11 cellular contexts compared by ENCODE assay signal in genomic region chr11:63761870-63762661, GRCh38. TPM values are rescaled to one million over a fixed set of nuclear protein-coding genes. Genes with fewer than 3 reads are reported as not detected.
DNase-seq lines count a peak whose midpoint lies in the region; ATAC-seq and TF ChIP-seq lines count a peak whose summit lies in the region.
"Had no signal": no experiment of that assay in that cellular context is flagged by ENCODE, and none has a peak within 500 bp of the region (broad histone marks: within the 10 kb centered on the region; RNA-seq: fewer than 3 reads in every experiment).

No MANE protein-coding gene starts in this region.

- DNase-seq in CD4-positive, CD25-positive, alpha-beta regulatory T cell = no peak
- DNase-seq in RKO (ENCODE audit: low spot score) (peak; percentile 62), head of caudate nucleus (peak in 23 of 42 donors; percentile 24 to 63 (median 45)), osteocyte (ENCODE audit: extremely low spot score, unreplicated experiment) (no peak), GM13976 (ENCODE audit: low spot score) (no peak)
- no peak for DNase-seq in activated naive CD4-positive, alpha-beta T cell (lab: John Stamatoyannopoulos, UW)
- DNase-seq: activated naive CD4-positive, alpha-beta T cell treated with anti-CD3 and anti-CD28 coated beads for 36 hours; NCI-H187 treated with DMSO at 0.1 percent for 48 hours had no signal

- H3K27me3 ChIP-seq in CD4-positive, CD25-positive, alpha-beta regulatory T cell (ENCODE audit: control insufficient read depth, insufficient read depth, low read length) = no peaks in the 10 kb centered on the region

- no peaks in the 10 kb centered on the region for H3K4me1 ChIP-seq in CD4-positive, CD25-positive, alpha-beta regulatory T cell (ENCODE audit: control insufficient read depth, insufficient read depth, low read length, poor library complexity, severe bottlenecking)

- H3K27me3 Mint-ChIP-seq in CD4-positive, CD25-positive, alpha-beta regulatory T cell = no peaks in the 10 kb centered on the region
- H3K27me3 Mint-ChIP-seq in osteocyte (ENCODE audit: unreplicated experiment) = no peaks in the 10 kb centered on the region

- ATAC-seq in CD4-positive, CD25-positive, alpha-beta regulatory T cell (ENCODE audit: low read depth in 2 of 2) = no peak
- ATAC-seq in HG02981 (IDR thresholded peaks at IDR 0.05; ENCODE audit: unreplicated experiment) (no peak), HG02970 (IDR thresholded peaks at IDR 0.05; ENCODE audit: low FRiP score, unreplicated experiment) (no peak)

- in situ Hi-C loops in GM13976 (cut with MboI; ENCODE audit: low sequenced_read_pairs, unreplicated experiment) = no loop called here

- peak overlapping the region in 2 of 3 donors; percentile 11 to 52 for H3K27ac Mint-ChIP-seq in CD4-positive, CD25-positive, alpha-beta regulatory T cell
- peak overlapping the region; percentile 42 for H3K27ac Mint-ChIP-seq in osteocyte (ENCODE audit: unreplicated experiment)
- H3K27ac Mint-ChIP-seq: activated naive CD4-positive, alpha-beta T cell treated with anti-CD3 and anti-CD28 coated beads for 36 hours had no signal

- H3K4me1 Mint-ChIP-seq in CD4-positive, CD25-positive, alpha-beta regulatory T cell = peaks cover 0 to 3% (median under 1%) of the 10 kb centered on the region in 4 donors
- H3K4me1 Mint-ChIP-seq in osteocyte (ENCODE audit: unreplicated experiment) = peaks cover 29% of the 10 kb centered on the region

- TF ChIP-seq CTCF in osteocyte (IDR thresholded peaks at IDR 0.05) (no peak), GM13976 (IDR thresholded peaks at IDR 0.05; ENCODE audit: borderline replicate concordance, control extremely low read depth, extremely low read depth, insufficient read depth, missing control alignments) (no peak)

- H3K9me3 Mint-ChIP-seq in CD4-positive, CD25-positive, alpha-beta regulatory T cell = peaks cover 0 to 2% (median 0%) of the 10 kb centered on the region in 7 donors
- H3K9me3 Mint-ChIP-seq in osteocyte (ENCODE audit: unreplicated experiment) = no peaks in the 10 kb centered on the region
- H3K9me3 Mint-ChIP-seq: activated naive CD4-positive, alpha-beta T cell treated with anti-CD3 and anti-CD28 coated beads for 36 hours had no signal

- H3K4me3 Mint-ChIP-seq in CD4-positive, CD25-positive, alpha-beta regulatory T cell = no peak overlapping the region
- H3K4me3 Mint-ChIP-seq in osteocyte (ENCODE audit: unreplicated experiment) = no peak overlapping the region
- H3K4me3 Mint-ChIP-seq: activated naive CD4-positive, alpha-beta T cell treated with anti-CD3 and anti-CD28 coated beads for 36 hours had no signal

- H3K36me3 ChIP-seq in CD4-positive, CD25-positive, alpha-beta regulatory T cell (ENCODE audit: control insufficient read depth, insufficient read depth, low read length) = peaks cover 7% of the 10 kb centered on the region

- H3K9me3 ChIP-seq in CD4-positive, CD25-positive, alpha-beta regulatory T cell (ENCODE audit: control insufficient read depth in 2 of 2, low read length in 2 of 2) = no peaks in the 10 kb centered on the region

- peaks cover 2% of the 10 kb centered on the region for H3K36me3 Mint-ChIP-seq in CD4-positive, CD25-positive, alpha-beta regulatory T cell
- peaks cover 17% of the 10 kb centered on the region for H3K36me3 Mint-ChIP-seq in osteocyte (ENCODE audit: unreplicated experiment)

- no peak overlapping the region for H3K4me3 ChIP-seq in CD4-positive, CD25-positive, alpha-beta regulatory T cell (ENCODE audit: low read depth, low read length)

- H3K27ac ChIP-seq in CD4-positive, CD25-positive, alpha-beta regulatory T cell (ENCODE audit: insufficient read depth, low read length, poor library complexity, severe bottlenecking) = no peak overlapping the region
- H3K27ac ChIP-seq: C4-2B had no signal

- intact Hi-C loops in head of caudate nucleus (cut with DNase I) = loop anchor here (10.0 kb wide), 1 partner anchor 183 kb away; no protein-coding TSS in a partner anchor

RNA-seq across cellular contexts. Expression of gene ZFTA, which starts 6.5 kb away (rescaled TPM):
- total RNA-seq in CD4-positive, CD25-positive, alpha-beta regulatory T cell = 2.2 TPM
- under 1 TPM in 3 of 4 donors, not detected in 1; 0.07 to 0.13 (median 0.08) TPM for polyA plus RNA-seq in CD4-positive, CD25-positive, alpha-beta regulatory T cell
- 32.1 and 34.3 TPM in 2 replicates for total RNA-seq in osteocyte

RNA-seq across cellular contexts. Expression of gene SPINDOC, which starts 51.2 kb away (rescaled TPM):
- 11.1 TPM for total RNA-seq in CD4-positive, CD25-positive, alpha-beta regulatory T cell
- under 1 TPM; 0.41 to 1.00 (median 0.58) TPM for polyA plus RNA-seq in CD4-positive, CD25-positive, alpha-beta regulatory T cell
- 32.1 and 33.5 TPM in 2 replicates for total RNA-seq in osteocyte

Comparison
In these comparisons a context has a peak if more than half of its experiments do, and no peak if none do; other contexts are left out.
1. DNase-seq: peak in RKO (single experiment) and head of caudate nucleus (23 of 42); none in CD4-positive, CD25-positive, alpha-beta regulatory T cell (0 of 3), osteocyte (single experiment), activated naive CD4-positive, alpha-beta T cell (0 of 4) and GM13976 (single experiment).
2. RNA of gene ZFTA, which starts 6.5 kb away (total RNA-seq): 32.1 to 34.3 TPM in osteocyte; 2.2 TPM in CD4-positive, CD25-positive, alpha-beta regulatory T cell (single experiment); every median in the first group is over 10 times any median in the second.